In genomic region chr16:85054948-85055502, GRCh38 we compare ENCODE assay signal across 8 cellular contexts. TPM values are rescaled to one million over a fixed set of nuclear protein-coding genes. Genes with fewer than 3 reads are reported as not detected.
DNase-seq lines count a peak whose midpoint lies in the region; ATAC-seq, FAIRE-seq and TF ChIP-seq lines count a peak whose summit lies in the region.

No MANE protein-coding gene starts in this region.

- H3K27ac Mint-ChIP-seq in activated T-cell treated with anti-CD3 and anti-CD28 coated beads, Interleukin-2, amount 50 U/mL, for 24 hours: peak overlapping the region; percentile 93
- H3K27ac Mint-ChIP-seq in astrocyte (ENCODE audit: unreplicated experiment) (no peak overlapping the region), memory B cell (peak overlapping the region; percentile 64)

- peaks cover 63% of the 10 kb centered on the region for H3K4me1 Mint-ChIP-seq in activated T-cell treated with anti-CD3 and anti-CD28 coated beads, Interleukin-2, amount 50 U/mL, for 24 hours (ENCODE audit: low read depth)
- H3K4me1 Mint-ChIP-seq in astrocyte (ENCODE audit: low read depth, unreplicated experiment) (peaks cover 13% of the 10 kb centered on the region), memory B cell (peaks cover 37% of the 10 kb centered on the region)

- TF ChIP-seq CTCF in astrocyte (IDR thresholded peaks at IDR 0.05; ENCODE audit: insufficient read depth, low read depth, low read length) (no peak), tibial artery (IDR thresholded peaks at IDR 0.05) (no peak)

- H3K36me3 ChIP-seq in astrocyte (ENCODE audit: insufficient read depth, low read length) (no peaks in the 10 kb centered on the region), tibial artery (no peaks in the 10 kb centered on the region)

- H3K27me3 Mint-ChIP-seq in activated T-cell treated with anti-CD3 and anti-CD28 coated beads, Interleukin-2, amount 50 U/mL, for 24 hours: no peaks in the 10 kb centered on the region
- peaks cover 3% of the 10 kb centered on the region for H3K27me3 Mint-ChIP-seq in astrocyte (ENCODE audit: low read depth, unreplicated experiment)
- peaks cover 4% of the 10 kb centered on the region for H3K27me3 Mint-ChIP-seq in memory B cell

- H3K9me3 Mint-ChIP-seq in activated T-cell treated with anti-CD3 and anti-CD28 coated beads, Interleukin-2, amount 50 U/mL, for 24 hours: no peaks in the 10 kb centered on the region
- H3K9me3 Mint-ChIP-seq in astrocyte (ENCODE audit: unreplicated experiment): peaks cover 2% of the 10 kb centered on the region
- H3K9me3 Mint-ChIP-seq in memory B cell: no peaks in the 10 kb centered on the region

- no peaks in the 10 kb centered on the region for H3K79me2 ChIP-seq in astrocyte (ENCODE audit: insufficient read depth, low read length)

- no peak for FAIRE-seq in astrocyte (lab: Jason Lieb, UNC)

- peak overlapping the region; percentile 39 for H3K9ac ChIP-seq in astrocyte (ENCODE audit: low read length)

- peaks cover 11% of the 10 kb centered on the region for H3K36me3 Mint-ChIP-seq in activated T-cell treated with anti-CD3 and anti-CD28 coated beads, Interleukin-2, amount 50 U/mL, for 24 hours (ENCODE audit: low read depth)
- H3K36me3 Mint-ChIP-seq in astrocyte (ENCODE audit: low read depth, unreplicated experiment) (peaks cover 3% of the 10 kb centered on the region), memory B cell (no peaks in the 10 kb centered on the region)

- H3K4me1 ChIP-seq in astrocyte (ENCODE audit: insufficient read depth, low read length) (peaks cover 20% of the 10 kb centered on the region), tibial artery (peaks cover 0 to 22% (median 10%) of the 10 kb centered on the region in 4 donors)

- H3K27me3 ChIP-seq in astrocyte (ENCODE audit: insufficient read depth, low read length): no peaks in the 10 kb centered on the region
- no peaks in the 10 kb centered on the region for H3K27me3 ChIP-seq in tibial artery

- no peak for DNase-seq in activated T-cell treated with anti-CD3 and anti-CD28 coated beads, Interleukin-2, amount 50 U/mL, for 24 hours
- no peak for DNase-seq in activated T-cell treated with anti-CD3 and anti-CD28 coated beads, Interleukin-2, amount 50 U/mL, for 48 hours
- DNase-seq in astrocyte (ENCODE audit: low read depth) (no peak), memory B cell (ENCODE audit: low spot score in 2 of 2) (no peak), tibial artery (no peak), mucosa of gallbladder (ENCODE audit: low spot score) (no peak), SIG-M5 treated with dmso at 0.1 percent for 504 hours (lab: John Stamatoyannopoulos, UW; ENCODE audit: unreplicated experiment) (no peak)
- no peak for DNase-seq in stimulated activated naive CD4-positive, alpha-beta T cell treated with Interleukin-2 at 50 U/mL for 16 hours (lab: John Stamatoyannopoulos, UW)

- no peak for ATAC-seq in memory B cell (ENCODE audit: low read depth)

- peak overlapping the region; percentile 22 for H3K27ac ChIP-seq in astrocyte (ENCODE audit: low read depth, low read length)
- H3K27ac ChIP-seq in tibial artery: peak overlapping the region; percentile 34 to 49

- peaks cover 30% of the 10 kb centered on the region for H4K20me1 ChIP-seq in astrocyte (ENCODE audit: insufficient read depth, low read length)

- H3K4me3 Mint-ChIP-seq in activated T-cell treated with anti-CD3 and anti-CD28 coated beads, Interleukin-2, amount 50 U/mL, for 24 hours: peak overlapping the region; percentile 64
- no peak overlapping the region for H3K4me3 Mint-ChIP-seq in astrocyte (ENCODE audit: unreplicated experiment)
- peak overlapping the region; percentile 63 for H3K4me3 Mint-ChIP-seq in memory B cell

- peak overlapping the region; percentile 82 for H3K4me2 ChIP-seq in astrocyte (ENCODE audit: low read length)

- H3K4me3 ChIP-seq in astrocyte (ENCODE audit: insufficient read depth, low read depth, low read length) (peak overlapping the region; percentile 47), tibial artery (peak overlapping the region; percentile 11 to 35)

- H3K9me3 ChIP-seq in astrocyte (ENCODE audit: insufficient read depth, low read depth, low read length) (no peaks in the 10 kb centered on the region), tibial artery (no peaks in the 10 kb centered on the region)

- H2AFZ ChIP-seq in astrocyte (ENCODE audit: low read depth, low read length): peak overlapping the region; percentile 29

- intact Hi-C loops in tibial artery (cut with DNase I; ENCODE audit: low total_unique reads): no loop called here

RNA-seq across cellular contexts. Expression of gene KIAA0513, which starts 27.4 kb away (rescaled TPM):
- total RNA-seq in astrocyte (6.2 and 7.5 TPM in 2 replicates), mucosa of gallbladder (15.5 TPM)

RNA-seq across cellular contexts. Expression of gene ZDHHC7, which starts 43.7 kb away (rescaled TPM):
- total RNA-seq in astrocyte (56.2 and 59.2 TPM in 2 replicates), mucosa of gallbladder (56.4 TPM)

RNA-seq across cellular contexts. Expression of gene CIBAR2, which starts 57.2 kb away (rescaled TPM):
- total RNA-seq in astrocyte (not detected in 2 replicates), mucosa of gallbladder (not detected)
